ENCODE assay signal across 19 cellular contexts in the genomic region with DNA sequence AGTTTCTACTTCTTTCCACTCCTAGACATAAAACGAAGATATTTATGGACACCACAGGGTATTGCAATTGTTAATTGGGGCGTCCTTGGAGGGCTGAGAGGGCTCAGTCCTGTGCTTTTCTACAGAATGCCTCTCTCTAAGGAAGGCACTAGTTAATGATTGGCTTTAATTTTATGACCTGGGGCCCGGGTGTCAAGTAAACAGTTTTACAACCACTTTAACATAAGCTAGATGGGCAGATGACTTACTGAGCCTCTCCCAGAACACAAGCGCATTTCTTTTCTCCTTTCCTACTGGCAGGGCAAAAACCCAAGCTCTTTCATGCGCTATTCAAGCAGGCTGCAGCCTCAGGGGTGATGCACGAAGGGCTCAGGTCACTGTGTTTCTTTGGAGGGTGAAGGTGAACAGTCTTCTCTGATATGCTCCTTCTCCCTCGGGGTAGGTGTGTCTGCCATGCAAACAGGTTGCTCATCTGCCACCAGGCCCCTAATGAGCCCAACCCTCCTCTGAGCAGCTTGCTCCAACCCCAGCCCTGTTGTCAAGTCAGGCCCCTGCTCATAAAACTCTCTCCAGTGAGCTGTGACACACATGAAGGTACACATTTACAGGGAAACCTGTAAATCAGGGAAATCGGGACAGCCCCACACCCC.
A peak's percentile ranks its signal among the peaks of the same experiment; 100 is the strongest.
DNase-seq lines count a peak whose midpoint lies in the region; ATAC-seq lines count a peak whose summit lies in the region.
"Had no signal": no experiment of that assay in that cellular context is flagged by ENCODE, and none has a peak within 500 bp of the region (broad histone marks: within the 10 kb centered on the region; RNA-seq: fewer than 3 reads in every experiment).

No MANE protein-coding gene starts in this region.

- in situ Hi-C loops in Caki2 (cut with HindIII; ENCODE audit: low pct_unique_long_range_greater_than_20kb, low sequenced_read_pairs), result no loop called here

- ATAC-seq in left colon (peak; percentile 88), sciatic nerve (no peak), left ventricle myocardium superior (no peak)

- intact Hi-C loops in left colon (cut with DNase I, micrococcal nuclease) (no loop called here), sciatic nerve (cut with DNase I) (no loop called here), left ventricle myocardium superior (cut with micrococcal nuclease) (no loop called here)

- peak; percentile 51 for DNase-seq in Caki2 (ENCODE audit: low read depth)
- peak; percentile 74 for DNase-seq in NCI-H526 treated with DMSO at 0.1 percent for 48 hours (lab: John Stamatoyannopoulos, UW)
- DNase-seq in left colon, result peak; percentile 23 to 40
- DNase-seq in renal cortical epithelial cell (ENCODE audit: low read depth), result peak; percentile 78
- no peak for DNase-seq in sciatic nerve (ENCODE audit: low spot score)
- no peak for DNase-seq in stimulated activated CD4-positive, alpha-beta T cell treated with anti-CD3 and anti-CD28 coated beads, Interleukin-1b, Interleukin-23, amount 100 ng/mL, for 48 hours
- DNase-seq in left ventricle myocardium superior, result no peak
- DNase-seq in NCI-H345 treated with DMSO at 0.1 percent for 48 hours (lab: John Stamatoyannopoulos, UW; ENCODE audit: unreplicated experiment), result no peak
- DNase-seq: C1 segment of cervical spinal cord; CD8-positive, alpha-beta memory T cell; DND-41; H7; HFFc6; Karpas-422; MM.1S; NCI-H1092; NCI-H2081 treated with DMSO at 0.1 percent for 48 hours; NCI-H510A; PC-9 had no signal

Comparison
In these comparisons a context has a peak if more than half of its experiments do, and no peak if none do; other contexts are left out.
1. DNase-seq: peak in Caki2 (single experiment), NCI-H526 treated with DMSO at 0.1 percent for 48 hours (single experiment), left colon (2 of 2) and renal cortical epithelial cell (single experiment); none in sciatic nerve (single experiment), stimulated activated CD4-positive, alpha-beta T cell treated with anti-CD3 and anti-CD28 coated beads, Interleukin-1b, Interleukin-23, amount 100 ng/mL, for 48 hours (single experiment), left ventricle myocardium superior (single experiment) and NCI-H345 treated with DMSO at 0.1 percent for 48 hours (single experiment).